In genomic region chr20:34022154-34022842, GRCh38 we compare ENCODE assay signal across 1 cellular context.
TF ChIP-seq lines count a peak whose summit lies in the region.

No MANE protein-coding gene starts in this region.

TF ChIP-seq in HepG2, 621 proteins besides CTCF, POLR2A, EP300 and RAD21 (continued from another document):
- TF ChIP-seq ATF5 (CRISPR knock-in tag; IDR thresholded peaks at IDR 0.05; ENCODE audit: low read depth) = no peak
- TF ChIP-seq, protein P1, sequence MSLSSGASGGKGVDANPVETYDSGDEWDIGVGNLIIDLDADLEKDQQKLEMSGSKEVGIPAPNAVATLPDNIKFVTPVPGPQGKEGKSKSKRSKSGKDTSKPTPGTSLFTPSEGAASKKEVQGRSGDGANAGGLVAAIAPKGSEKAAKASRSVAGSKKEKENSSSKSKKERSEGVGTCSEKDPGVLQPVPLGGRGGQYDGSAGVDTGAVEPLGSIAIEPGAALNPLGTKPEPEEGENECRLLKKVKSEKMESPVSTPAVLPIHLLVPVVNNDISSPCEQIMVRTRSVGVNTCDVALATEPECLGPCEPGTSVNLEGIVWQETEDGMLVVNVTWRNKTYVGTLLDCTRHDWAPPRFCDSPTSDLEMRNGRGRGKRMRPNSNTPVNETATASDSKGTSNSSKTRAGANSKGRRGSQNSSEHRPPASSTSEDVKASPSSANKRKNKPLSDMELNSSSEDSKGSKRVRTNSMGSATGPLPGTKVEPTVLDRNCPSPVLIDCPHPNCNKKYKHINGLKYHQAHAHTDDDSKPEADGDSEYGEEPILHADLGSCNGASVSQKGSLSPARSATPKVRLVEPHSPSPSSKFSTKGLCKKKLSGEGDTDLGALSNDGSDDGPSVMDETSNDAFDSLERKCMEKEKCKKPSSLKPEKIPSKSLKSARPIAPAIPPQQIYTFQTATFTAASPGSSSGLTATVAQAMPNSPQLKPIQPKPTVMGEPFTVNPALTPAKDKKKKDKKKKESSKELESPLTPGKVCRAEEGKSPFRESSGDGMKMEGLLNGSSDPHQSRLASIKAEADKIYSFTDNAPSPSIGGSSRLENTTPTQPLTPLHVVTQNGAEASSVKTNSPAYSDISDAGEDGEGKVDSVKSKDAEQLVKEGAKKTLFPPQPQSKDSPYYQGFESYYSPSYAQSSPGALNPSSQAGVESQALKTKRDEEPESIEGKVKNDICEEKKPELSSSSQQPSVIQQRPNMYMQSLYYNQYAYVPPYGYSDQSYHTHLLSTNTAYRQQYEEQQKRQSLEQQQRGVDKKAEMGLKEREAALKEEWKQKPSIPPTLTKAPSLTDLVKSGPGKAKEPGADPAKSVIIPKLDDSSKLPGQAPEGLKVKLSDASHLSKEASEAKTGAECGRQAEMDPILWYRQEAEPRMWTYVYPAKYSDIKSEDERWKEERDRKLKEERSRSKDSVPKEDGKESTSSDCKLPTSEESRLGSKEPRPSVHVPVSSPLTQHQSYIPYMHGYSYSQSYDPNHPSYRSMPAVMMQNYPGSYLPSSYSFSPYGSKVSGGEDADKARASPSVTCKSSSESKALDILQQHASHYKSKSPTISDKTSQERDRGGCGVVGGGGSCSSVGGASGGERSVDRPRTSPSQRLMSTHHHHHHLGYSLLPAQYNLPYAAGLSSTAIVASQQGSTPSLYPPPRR (CRISPR knock-in tag; IDR thresholded peaks at IDR 0.05; ENCODE audit: borderline replicate concordance) = no peak
- TF ChIP-seq ZNF768 (CRISPR knock-in tag; IDR thresholded peaks at IDR 0.05) = no peak
- no peak for TF ChIP-seq ZNF839 (CRISPR knock-in tag; IDR thresholded peaks at IDR 0.05; ENCODE audit: borderline replicate concordance)
- TF ChIP-seq SNAPC5 (CRISPR knock-in tag; IDR thresholded peaks at IDR 0.05; ENCODE audit: borderline replicate concordance) = no peak
- no peak for TF ChIP-seq ARNT (IDR thresholded peaks at IDR 0.05)
- TF ChIP-seq RBAK (CRISPR knock-in tag; IDR thresholded peaks at IDR 0.05) = no peak
- TF ChIP-seq ZNF780A (CRISPR knock-in tag; IDR thresholded peaks at IDR 0.05) = no peak
- no peak for TF ChIP-seq ZBED4 (CRISPR knock-in tag; IDR thresholded peaks at IDR 0.05; ENCODE audit: borderline replicate concordance)
- peak; percentile 90 for TF ChIP-seq RBM22 (optimal IDR thresholded peaks at IDR 0.05; ENCODE audit: low read length)
- TF ChIP-seq TBL1XR1 (IDR thresholded peaks at IDR 0.05; ENCODE audit: borderline replicate concordance, low read length, partially characterized antibody) = no peak
- no peak for TF ChIP-seq CBX2 (IDR thresholded peaks at IDR 0.05; ENCODE audit: low read depth, low read length)
- no peak for TF ChIP-seq CBX2 (CRISPR knock-in tag; IDR thresholded peaks at IDR 0.05; ENCODE audit: low read depth)
- no peak for TF ChIP-seq ZNF672 (CRISPR knock-in tag; IDR thresholded peaks at IDR 0.05)
- no peak for TF ChIP-seq CREB1 (IDR thresholded peaks at IDR 0.05)
- 0 out of 2 replicates have a peak, but pooled peaks have one; percentile 31 for TF ChIP-seq CREB1 (CRISPR knock-in tag; IDR thresholded peaks at IDR 0.05)
- 0 out of 2 replicates have a peak, but pooled peaks have one; percentile 35 for TF ChIP-seq ZNF383 (CRISPR knock-in tag; IDR thresholded peaks at IDR 0.05; ENCODE audit: borderline replicate concordance)
- TF ChIP-seq ZNF501 (CRISPR knock-in tag; IDR thresholded peaks at IDR 0.05) = 0 out of 2 replicates have a peak, but pooled peaks have one; percentile 20
- TF ChIP-seq NPAS2 (CRISPR knock-in tag; IDR thresholded peaks at IDR 0.05; ENCODE audit: borderline replicate concordance) = no peak
- no peak for TF ChIP-seq ZNF276 (CRISPR knock-in tag; IDR thresholded peaks at IDR 0.05; ENCODE audit: low read depth)
- peak; percentile 45 for TF ChIP-seq SAP130 (CRISPR knock-in tag; IDR thresholded peaks at IDR 0.05; ENCODE audit: low read depth)
- TF ChIP-seq, protein P2, sequence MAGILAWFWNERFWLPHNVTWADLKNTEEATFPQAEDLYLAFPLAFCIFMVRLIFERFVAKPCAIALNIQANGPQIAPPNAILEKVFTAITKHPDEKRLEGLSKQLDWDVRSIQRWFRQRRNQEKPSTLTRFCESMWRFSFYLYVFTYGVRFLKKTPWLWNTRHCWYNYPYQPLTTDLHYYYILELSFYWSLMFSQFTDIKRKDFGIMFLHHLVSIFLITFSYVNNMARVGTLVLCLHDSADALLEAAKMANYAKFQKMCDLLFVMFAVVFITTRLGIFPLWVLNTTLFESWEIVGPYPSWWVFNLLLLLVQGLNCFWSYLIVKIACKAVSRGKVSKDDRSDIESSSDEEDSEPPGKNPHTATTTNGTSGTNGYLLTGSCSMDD (CRISPR knock-in tag; IDR thresholded peaks at IDR 0.05) = 0 out of 2 replicates have a peak, but pooled peaks have one; percentile 29
- TF ChIP-seq, protein P3, sequence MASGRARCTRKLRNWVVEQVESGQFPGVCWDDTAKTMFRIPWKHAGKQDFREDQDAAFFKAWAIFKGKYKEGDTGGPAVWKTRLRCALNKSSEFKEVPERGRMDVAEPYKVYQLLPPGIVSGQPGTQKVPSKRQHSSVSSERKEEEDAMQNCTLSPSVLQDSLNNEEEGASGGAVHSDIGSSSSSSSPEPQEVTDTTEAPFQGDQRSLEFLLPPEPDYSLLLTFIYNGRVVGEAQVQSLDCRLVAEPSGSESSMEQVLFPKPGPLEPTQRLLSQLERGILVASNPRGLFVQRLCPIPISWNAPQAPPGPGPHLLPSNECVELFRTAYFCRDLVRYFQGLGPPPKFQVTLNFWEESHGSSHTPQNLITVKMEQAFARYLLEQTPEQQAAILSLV (CRISPR knock-in tag; IDR thresholded peaks at IDR 0.05; ENCODE audit: borderline replicate concordance) = no peak
